ENCODE assay signal across 8 cellular contexts in genomic region chr10:123380491-123381085, GRCh38.
DNase-seq lines count a peak whose midpoint lies in the region; ATAC-seq and TF ChIP-seq lines count a peak whose summit lies in the region.

No MANE protein-coding gene starts in this region.

- H3K36me3 ChIP-seq in breast epithelium: no peaks in the 10 kb centered on the region

- no peaks in the 10 kb centered on the region for H3K27me3 ChIP-seq in breast epithelium

- no peak overlapping the region for H3K27ac Mint-ChIP-seq in osteocyte (ENCODE audit: unreplicated experiment)
- H3K27ac Mint-ChIP-seq in activated CD4-positive, alpha-beta memory T cell treated with anti-CD3 and anti-CD28 coated beads for 36 hours: no peak overlapping the region

- no peak overlapping the region for H3K27ac ChIP-seq in breast epithelium

- H3K4me1 ChIP-seq in breast epithelium: no peaks in the 10 kb centered on the region

- no peak overlapping the region for H3K4me3 ChIP-seq in breast epithelium

- peak in 2 of 3 donors; percentile 24 to 29 for TF ChIP-seq CTCF in breast epithelium (IDR thresholded peaks at IDR 0.05)
- peak; percentile 24 for TF ChIP-seq CTCF in osteocyte (IDR thresholded peaks at IDR 0.05)

- DNase-seq in GM03348 (ENCODE audit: low spot score) (peak; percentile 26), NCI-H146 (lab: John Stamatoyannopoulos, UW) (peak; percentile 35), breast epithelium (ENCODE audit: low spot score in 2 of 2) (no peak), osteocyte (ENCODE audit: extremely low spot score, unreplicated experiment) (no peak)
- no peak for DNase-seq in stimulated activated CD8-positive, alpha-beta memory T cell treated with anti-CD3 and anti-CD28 coated beads, Interleukin-4, amount 100 ng/mL, for 48 hours
- DNase-seq in activated CD4-positive, alpha-beta memory T cell treated with anti-CD3 and anti-CD28 coated beads for 36 hours: no peak
- DNase-seq in activated CD8-positive, alpha-beta memory T cell treated with anti-CD3 and anti-CD28 coated beads, Interleukin-2, amount 50 U/mL, for 48 hours: no peak

- CTCF ChIA-PET in activated CD4-positive, alpha-beta memory T cell treated with anti-CD3 and anti-CD28 coated beads for 36 hours (lab: Charles Lee): interaction anchor here (0.8 to 2.1 kb wide), 6 partner anchors 226 to 338 kb away, joined by 3 to 14 read pairs (median 4); partner anchors contain the start of gene BUB3

- peaks cover 1% of the 10 kb centered on the region for H3K9me3 Mint-ChIP-seq in osteocyte (ENCODE audit: unreplicated experiment)
- peaks cover 4% of the 10 kb centered on the region for H3K9me3 Mint-ChIP-seq in activated CD4-positive, alpha-beta memory T cell treated with anti-CD3 and anti-CD28 coated beads for 36 hours

- no peak for ATAC-seq in GM21526 (IDR thresholded peaks at IDR 0.05; ENCODE audit: low FRiP score, unreplicated experiment)

- POLR2A ChIA-PET in activated CD4-positive, alpha-beta memory T cell treated with anti-CD3 and anti-CD28 coated beads for 36 hours (lab: Charles Lee): no interaction called here

- intact Hi-C loops in breast epithelium (cut with DNase I; ENCODE audit: low total_unique reads): no loop called here
- intact Hi-C loops in activated CD4-positive, alpha-beta memory T cell treated with anti-CD3 and anti-CD28 coated beads for 36 hours (cut with micrococcal nuclease): loop anchor here (1.0 to 2.0 kb wide), 3 partner anchors 178 to 247 kb away; no protein-coding TSS in a partner anchor

- H3K36me3 Mint-ChIP-seq in osteocyte (ENCODE audit: unreplicated experiment): no peaks in the 10 kb centered on the region
- H3K36me3 Mint-ChIP-seq in activated CD4-positive, alpha-beta memory T cell treated with anti-CD3 and anti-CD28 coated beads for 36 hours: no peaks in the 10 kb centered on the region

- peaks cover 4% of the 10 kb centered on the region in 2 donors for H3K9me3 ChIP-seq in breast epithelium

- no peaks in the 10 kb centered on the region for H3K4me1 Mint-ChIP-seq in osteocyte (ENCODE audit: unreplicated experiment)
- H3K4me1 Mint-ChIP-seq in activated CD4-positive, alpha-beta memory T cell treated with anti-CD3 and anti-CD28 coated beads for 36 hours (ENCODE audit: low read depth): no peaks in the 10 kb centered on the region

- H3K4me3 Mint-ChIP-seq in osteocyte (ENCODE audit: unreplicated experiment): no peak overlapping the region
- H3K4me3 Mint-ChIP-seq in activated CD4-positive, alpha-beta memory T cell treated with anti-CD3 and anti-CD28 coated beads for 36 hours: no peak overlapping the region

- H3K27me3 Mint-ChIP-seq in osteocyte (ENCODE audit: unreplicated experiment): no peaks in the 10 kb centered on the region
- peaks cover 3% of the 10 kb centered on the region for H3K27me3 Mint-ChIP-seq in activated CD4-positive, alpha-beta memory T cell treated with anti-CD3 and anti-CD28 coated beads for 36 hours

- no peak for TF ChIP-seq POLR2A in breast epithelium (IDR thresholded peaks at IDR 0.05)

Comparison
In these comparisons a context has a peak if more than half of its experiments do, and no peak if none do; other contexts are left out.
1. DNase-seq: peak in GM03348 (single experiment) and NCI-H146 (single experiment); none in breast epithelium (0 of 2), osteocyte (single experiment), stimulated activated CD8-positive, alpha-beta memory T cell treated with anti-CD3 and anti-CD28 coated beads, Interleukin-4, amount 100 ng/mL, for 48 hours (single experiment), activated CD4-positive, alpha-beta memory T cell treated with anti-CD3 and anti-CD28 coated beads for 36 hours (single experiment) and activated CD8-positive, alpha-beta memory T cell treated with anti-CD3 and anti-CD28 coated beads, Interleukin-2, amount 50 U/mL, for 48 hours (single experiment).